ENCODE assay signal across 24 cellular contexts in the genomic region with DNA sequence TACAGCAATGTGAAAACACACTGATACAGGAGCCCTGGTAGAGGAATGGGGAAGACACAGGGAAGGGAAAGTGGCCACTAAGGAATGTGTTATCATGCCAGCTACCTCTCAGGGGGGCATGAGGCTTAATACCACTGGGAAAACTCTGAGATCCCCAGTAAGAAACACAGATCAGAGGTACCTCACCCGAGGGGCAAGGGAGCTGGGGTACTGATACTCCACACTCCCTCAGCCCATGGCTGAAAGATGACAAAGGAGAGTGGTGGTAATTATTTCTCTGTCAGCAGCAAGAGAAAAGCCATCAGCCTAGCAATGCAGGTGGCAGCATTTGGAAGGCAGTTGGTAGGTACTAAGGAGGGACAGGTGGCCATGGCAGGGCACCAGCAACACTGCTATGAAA.
"Had no signal": no experiment of that assay in that cellular context is flagged by ENCODE, and none has a peak within 500 bp of the region (broad histone marks: within the 10 kb centered on the region; RNA-seq: fewer than 3 reads in every experiment).

No MANE protein-coding gene starts in this region.

- H3K9me3 ChIP-seq: ascending aorta, colonic mucosa had no signal

- H3K27ac ChIP-seq: ascending aorta, breast epithelium, cardiac muscle cell, colonic mucosa had no signal

- H3K4me3 ChIP-seq: ascending aorta, breast epithelium, cardiac muscle cell, colonic mucosa had no signal

- DNase-seq: activated CD4-positive, alpha-beta memory T cell treated with anti-CD3 and anti-CD28 coated beads, Interleukin-2, amount 10 ng/mL, durations not matched to agents 7 days and 5 days; activated CD4-positive, alpha-beta T cell treated with anti-CD3 and anti-CD28 coated beads for 1 hour; activated CD4-positive, alpha-beta T cell treated with anti-CD3 and anti-CD28 coated beads for 4 hours; activated CD4-positive, alpha-beta T cell treated with anti-CD3 and anti-CD28 coated beads, Interleukin-2, amount 10 ng/mL, durations not matched to agents 7 days and 5 days; activated CD4-positive, alpha-beta T cell treated with anti-CD3 and anti-CD28 coated beads, Interleukin-2, amount 50 U/mL, for 4 hours; activated CD8-positive, alpha-beta memory T cell treated with anti-CD3 and anti-CD28 coated beads, Interleukin-2, amount 50 U/mL, for 48 hours; activated gamma-delta T cell; activated naive CD4-positive, alpha-beta T cell; activated naive CD4-positive, alpha-beta T cell treated with anti-CD3 and anti-CD28 coated beads, Interleukin-2, amount 10 ng/mL, durations not matched to agents 7 days and 5 days; activated naive CD8-positive, alpha-beta T cell treated with anti-CD3 and anti-CD28 coated beads, Interleukin-2, amount 10 ng/mL, durations not matched to agents 7 days and 5 days; activated T-cell treated with anti-CD3 and anti-CD28 coated beads for 4 hours; activated T-cell treated with anti-CD3 and anti-CD28 coated beads, Interleukin-2, amount 50 U/mL, for 24 hours; activated T-cell treated with anti-CD3 and anti-CD28 coated beads, Interleukin-2, amount 50 U/mL, for 72 hours; central memory CD4-positive, alpha-beta T cell; cerebellar nuclear complex; colonic mucosa; effector CD8-positive, alpha-beta T cell; foreskin fibroblast; head of caudate nucleus; T-helper 17 cell; T1000 had no signal

- H3K36me3 ChIP-seq: ascending aorta, breast epithelium, cardiac muscle cell, colonic mucosa had no signal

- H3K4me1 ChIP-seq: ascending aorta, breast epithelium, colonic mucosa had no signal

- H3K27me3 ChIP-seq: ascending aorta, breast epithelium, cardiac muscle cell, colonic mucosa had no signal
